In genomic region chr10:97498841-97499560, GRCh38 we compare ENCODE assay signal across 8 cellular contexts. TPM values are rescaled to one million over a fixed set of nuclear protein-coding genes. Genes with fewer than 3 reads are reported as not detected.
A peak's percentile ranks its signal among the peaks of the same experiment; 100 is the strongest.
DNase-seq lines count a peak whose midpoint lies in the region; ATAC-seq, FAIRE-seq and TF ChIP-seq lines count a peak whose summit lies in the region.

Gene UBTD1, plus strand, starts transcription at chr10:97498924. Its CDS starts 280 bp downstream, at chr10:97499204.

- CTCF ChIA-PET in endothelial cell of umbilical vein (lab: Charles Lee), result interaction anchor here (0.6 to 3.5 kb wide), 18 partner anchors 9 to 113 kb away, joined by 3 to 37 read pairs (median 7); partner anchors contain the start of gene ANKRD2

- no peaks in the 10 kb centered on the region for H3K9me1 ChIP-seq in endothelial cell of umbilical vein (replicated peaks; ENCODE audit: control insufficient read depth, extremely low read depth, insufficient read depth, low read length)

- H3K79me2 ChIP-seq in endothelial cell of umbilical vein (ENCODE audit: control insufficient read depth, insufficient read depth, low read length), result peaks cover 61% of the 10 kb centered on the region

- H4K20me1 ChIP-seq in endothelial cell of umbilical vein (replicated peaks; ENCODE audit: control insufficient read depth, extremely low read depth, insufficient read depth, low read length), result no peaks in the 10 kb centered on the region

- dilution Hi-C loops in endothelial cell of umbilical vein (cut with MboI; ENCODE audit: extremely low pct_ligation_motif_present, low sequenced_read_pairs), result no loop called here

- no peaks in the 10 kb centered on the region for H3K27me3 ChIP-seq in endothelial cell of umbilical vein (ENCODE audit: control insufficient read depth in 2 of 2, insufficient read depth in 2 of 2, low read length in 2 of 2)

- TF ChIP-seq CTCF in endothelial cell of umbilical vein (IDR thresholded peaks at IDR 0.05; ENCODE audit: extremely low read depth in 1 of 2, insufficient read depth in 1 of 2, low read depth in 1 of 2, low read length in 2 of 2), result peak in 1 of 2 donors; percentile 1
- TF ChIP-seq CTCF in mucosa of descending colon (IDR thresholded peaks at IDR 0.05), result no peak

- POLR2A ChIA-PET in endothelial cell of umbilical vein (lab: Charles Lee), result interaction anchor here (0.6 to 2.2 kb wide), 7 partner anchors 10 to 144 kb away, joined by 3 to 8 read pairs (median 3); no protein-coding TSS in a partner anchor

- peak; percentile 3 for DNase-seq in stimulated activated CD8-positive, alpha-beta memory T cell treated with anti-CD3 and anti-CD28 coated beads, Interleukin-12 subunit alpha, Interleukin-12 subunit beta, amount 100 ng/mL, for 24 hours (ENCODE audit: extremely low read depth)
- DNase-seq in stimulated activated CD8-positive, alpha-beta memory T cell treated with anti-CD3 and anti-CD28 coated beads, Interleukin-4, amount 100 ng/mL, for 48 hours, result no peak
- DNase-seq in activated CD8-positive, alpha-beta memory T cell treated with anti-CD3 and anti-CD28 coated beads for 24 hours, result peak; percentile 79
- DNase-seq in endothelial cell of umbilical vein (ENCODE audit: low read depth, low spot score) (peak; percentile 66), mucosa of descending colon (peak in 2 of 3 donors; percentile 49 to 79), NCI-H1092 (lab: John Stamatoyannopoulos, UW) (no peak)
- peak; percentile 37 for DNase-seq in stimulated activated naive CD4-positive, alpha-beta T cell treated with Interleukin-2 at 50 U/mL for 16 hours (lab: John Stamatoyannopoulos, UW)

- peak within 1 kb of the TSS; percentile 66 for H3K9ac ChIP-seq in endothelial cell of umbilical vein (replicated peaks; ENCODE audit: extremely low read depth, insufficient read depth, low read length)

- H3K36me3 ChIP-seq in KOPT-K1 (ENCODE audit: insufficient read depth, low read length) (peaks cover 7% of the 10 kb centered on the region; the same call in 1 of the 2 replicates), endothelial cell of umbilical vein (ENCODE audit: control insufficient read depth in 2 of 2, extremely low read depth in 1 of 2, insufficient read depth in 2 of 2, low read length in 2 of 2) (no peaks in the 10 kb centered on the region), mucosa of descending colon (ENCODE audit: low read depth) (no peaks in the 10 kb centered on the region)

- peak; percentile 37 for TF ChIP-seq POLR2A in endothelial cell of umbilical vein (IDR thresholded peaks at IDR 0.05; ENCODE audit: low read depth, low read length)

- peak; percentile 0 for ATAC-seq in mucosa of descending colon

- H3K4me2 ChIP-seq in endothelial cell of umbilical vein (ENCODE audit: insufficient read depth, low read length), result peak within 1 kb of the TSS; percentile 86

- peak within 1 kb of the TSS; percentile 70 to 93 (median 81) for H3K4me3 ChIP-seq in endothelial cell of umbilical vein (replicated peaks in 1 of 3; ENCODE audit: insufficient read depth in 1 of 3, low read depth in 1 of 3, low read length in 3 of 3)
- H3K4me3 ChIP-seq in mucosa of descending colon, result peak within 1 kb of the TSS; percentile 59

- H3K9me3 ChIP-seq in KOPT-K1 (ENCODE audit: insufficient read depth, low read length, poor library complexity, severe bottlenecking), result no peaks in the 10 kb centered on the region
- no peaks in the 10 kb centered on the region for H3K9me3 ChIP-seq in endothelial cell of umbilical vein (replicated peaks; ENCODE audit: control insufficient read depth, insufficient read depth, low read length)
- H3K9me3 ChIP-seq in mucosa of descending colon, result no peaks in the 10 kb centered on the region

- no peak for FAIRE-seq in endothelial cell of umbilical vein (lab: Jason Lieb, UNC)

- H2AFZ ChIP-seq in endothelial cell of umbilical vein (ENCODE audit: low read depth, low read length), result peak within 1 kb of the TSS; percentile 55

- H3K27ac ChIP-seq in KOPT-K1 (ENCODE audit: low read depth, low read length, poor library complexity, severe bottlenecking) (peak within 1 kb of the TSS; percentile 76), endothelial cell of umbilical vein (ENCODE audit: insufficient read depth, low read depth, low read length) (peak within 1 kb of the TSS; percentile 40)

- intact Hi-C loops in endothelial cell of umbilical vein (cut with micrococcal nuclease), result loop anchor here (1.0 to 10.0 kb wide), 7 partner anchors 11 to 236 kb away; partner anchors contain the start of genes AVPI1, PGAM1 and ZFYVE27
- intact Hi-C loops in mucosa of descending colon (cut with DNase I, micrococcal nuclease), result no loop called here

- no TSS peak for BruUV-seq in endothelial cell of umbilical vein (replicated peaks; lab: Mats Ljungman, UMichigan)

- H3K4me1 ChIP-seq in endothelial cell of umbilical vein (ENCODE audit: control insufficient read depth, extremely low read depth, insufficient read depth, low read length), result peaks cover 33% of the 10 kb centered on the region
- peaks cover 4% of the 10 kb centered on the region for H3K4me1 ChIP-seq in mucosa of descending colon (ENCODE audit: low read depth)

TF ChIP-seq in endothelial cell of umbilical vein, 7 proteins besides CTCF, POLR2A, EP300 and RAD21:
- TF ChIP-seq FOS (IDR thresholded peaks at IDR 0.05; ENCODE audit: borderline replicate concordance, insufficient read depth, low read length) (no peak), GATA2 (IDR thresholded peaks at IDR 0.05; ENCODE audit: insufficient read depth, insufficient read length, low read depth, low read length) (no peak), EZH2 (IDR thresholded peaks at IDR 0.05; ENCODE audit: borderline replicate concordance, low read depth, low read length, severe bottlenecking) (no peak), MYC (IDR thresholded peaks at IDR 0.05; ENCODE audit: low read depth, low read length) (no peak), POLR2AphosphoS5 (IDR thresholded peaks at IDR 0.05; ENCODE audit: insufficient read depth, low read depth, low read length) (no peak), JUN (IDR thresholded peaks at IDR 0.05; ENCODE audit: borderline replicate concordance, insufficient read depth, insufficient read length, low read depth) (no peak)
- TF ChIP-seq, protein P1, sequence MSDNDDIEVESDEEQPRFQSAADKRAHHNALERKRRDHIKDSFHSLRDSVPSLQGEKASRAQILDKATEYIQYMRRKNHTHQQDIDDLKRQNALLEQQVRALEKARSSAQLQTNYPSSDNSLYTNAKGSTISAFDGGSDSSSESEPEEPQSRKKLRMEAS (IDR thresholded peaks at IDR 0.05; ENCODE audit: insufficient read depth, insufficient read length), result no peak

RNA-seq across cellular contexts. Expression of gene UBTD1, which starts in this region (rescaled TPM):
- total RNA-seq in endothelial cell of umbilical vein (42.6 and 44.1 TPM in 2 replicates), mucosa of descending colon (1 to 10 TPM in 2 of 3 donors, under 1 TPM in 1; 0.49 to 7.3 (median 3.4) TPM)
- polyA plus RNA-seq in endothelial cell of umbilical vein, result 63.7 and 89.3 TPM in 2 replicates
- 49.2 and 66.4 TPM in 2 replicates for polyA plus RNA-seq in endothelial cell of umbilical vein (2011; cell fraction: cytosol; rRNA removed)
- polyA plus RNA-seq in endothelial cell of umbilical vein (2011; cell fraction: nucleus; rRNA removed), result 18.1 and 22.7 TPM in 2 replicates
- polyA plus RNA-seq in endothelial cell of umbilical vein (2012), result 24.5 and 41.0 TPM in 2 replicates
- 14.8 and 20.9 TPM in 2 replicates for polyA minus RNA-seq in endothelial cell of umbilical vein
- polyA minus RNA-seq in endothelial cell of umbilical vein (2011; cell fraction: cytosol; rRNA and poly(A)+ RNA removed), result 3.6 TPM
- 5.1 and 10.4 TPM in 2 replicates for polyA minus RNA-seq in endothelial cell of umbilical vein (2011; cell fraction: nucleus; rRNA and poly(A)+ RNA removed)

Comparison
In these comparisons a context has a peak if more than half of its experiments do, and no peak if none do; other contexts are left out.
1. DNase-seq: peak in stimulated activated CD8-positive, alpha-beta memory T cell treated with anti-CD3 and anti-CD28 coated beads, Interleukin-12 subunit alpha, Interleukin-12 subunit beta, amount 100 ng/mL, for 24 hours (single experiment), activated CD8-positive, alpha-beta memory T cell treated with anti-CD3 and anti-CD28 coated beads for 24 hours (single experiment), endothelial cell of umbilical vein (single experiment), mucosa of descending colon (2 of 3) and stimulated activated naive CD4-positive, alpha-beta T cell treated with Interleukin-2 at 50 U/mL for 16 hours (single experiment); none in stimulated activated CD8-positive, alpha-beta memory T cell treated with anti-CD3 and anti-CD28 coated beads, Interleukin-4, amount 100 ng/mL, for 48 hours (single experiment) and NCI-H1092 (single experiment).